13 cellular contexts compared by ENCODE assay signal in the genomic region with DNA sequence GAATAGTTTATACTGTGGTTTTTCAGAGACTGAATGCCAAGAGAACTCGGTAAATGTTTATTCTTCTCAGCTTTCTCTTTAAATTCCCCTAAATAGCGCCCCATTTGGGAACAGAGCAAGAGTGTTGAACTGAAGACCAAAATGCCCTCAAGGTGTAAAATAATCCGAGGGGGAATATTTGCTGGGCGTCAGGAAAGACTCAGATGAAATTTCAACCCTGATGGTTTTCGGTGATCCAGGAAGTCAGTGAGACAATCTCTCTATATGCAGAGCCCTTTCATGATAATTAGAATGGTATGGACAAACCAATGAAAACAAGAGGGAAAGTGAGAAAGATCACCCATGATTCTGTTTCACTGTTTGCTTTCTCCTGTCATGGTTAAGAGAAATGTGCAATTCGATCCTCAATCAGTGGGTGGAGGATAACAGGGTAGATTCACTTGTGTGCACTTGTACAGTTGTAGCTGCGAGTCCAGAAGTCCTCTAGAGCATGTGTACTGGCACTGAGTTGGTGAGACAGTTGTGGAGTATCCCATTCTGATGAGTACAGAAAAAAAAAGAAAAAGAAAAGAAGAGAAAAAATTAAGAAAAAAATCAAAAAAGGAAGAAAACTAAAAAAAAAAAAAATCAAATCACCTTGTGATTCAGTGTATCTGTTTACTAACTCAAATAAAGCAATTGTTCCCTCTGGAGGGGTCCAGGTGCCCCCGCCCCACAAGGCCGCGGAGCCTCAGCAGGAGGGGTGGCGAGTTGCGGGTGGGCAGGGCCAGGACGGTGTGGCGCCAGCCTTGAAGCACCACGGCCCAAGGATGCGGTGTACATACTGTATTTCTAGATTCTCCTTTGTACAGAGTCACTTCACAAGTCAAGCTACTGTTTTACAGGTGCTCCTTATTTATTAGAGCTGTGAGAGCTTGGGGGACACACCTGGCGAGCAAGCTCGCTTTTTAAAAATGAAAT.
DNase-seq lines count a peak whose midpoint lies in the region; ATAC-seq and TF ChIP-seq lines count a peak whose summit lies in the region.
"Had no signal": no experiment of that assay in that cellular context is flagged by ENCODE, and none has a peak within 500 bp of the region (broad histone marks: within the 10 kb centered on the region; RNA-seq: fewer than 3 reads in every experiment).

No MANE protein-coding gene starts in this region.

- no peaks in the 10 kb centered on the region for H3K27me3 ChIP-seq in parathyroid adenoma (ENCODE audit: control insufficient read depth, insufficient read depth, low read length)
- H3K27me3 ChIP-seq: left lung, thyroid gland had no signal

- CTCF ChIA-PET in WTC11 (lab: Charles Lee), result interaction anchor here (0.6 to 1.1 kb wide), 2 partner anchors 49 to 330 kb away, joined by 3 read pairs; no protein-coding TSS in a partner anchor

- H3K4me1 ChIP-seq in parathyroid adenoma, result peaks cover 15% of the 10 kb centered on the region

- peak overlapping the region; percentile 59 for H2AFZ ChIP-seq in parathyroid adenoma

- H3K4me3 Mint-ChIP-seq in WTC11, result no peak overlapping the region

- peak overlapping the region; percentile 90 for H3K27ac Mint-ChIP-seq in WTC11

- ATAC-seq in WTC11, result no peak

- no peak for TF ChIP-seq CTCF in WTC11 (IDR thresholded peaks at IDR 0.05)
- TF ChIP-seq CTCF in parathyroid adenoma (IDR thresholded peaks at IDR 0.05), result peak; percentile 4

- POLR2A ChIA-PET in WTC11 (lab: Charles Lee), result interaction anchor here (0.7 kb wide), 1 partner anchor 550 kb away, joined by 5 read pairs; no protein-coding TSS in a partner anchor

- no peak overlapping the region for H3K4me3 ChIP-seq in parathyroid adenoma (ENCODE audit: low read depth, low read length)
- H3K4me3 ChIP-seq: left lung, thyroid gland had no signal

- no peaks in the 10 kb centered on the region for H3K36me3 ChIP-seq in parathyroid adenoma (ENCODE audit: control insufficient read depth, insufficient read depth, low read length)
- H3K36me3 ChIP-seq: left lung, thyroid gland had no signal

- peaks cover 76% of the 10 kb centered on the region for H3K4me1 Mint-ChIP-seq in WTC11

- H3K9me3 ChIP-seq in parathyroid adenoma (ENCODE audit: control insufficient read depth, low read length), result no peaks in the 10 kb centered on the region
- H3K9me3 ChIP-seq: left lung, thyroid gland had no signal

- peak overlapping the region; percentile 7 for H3K4me2 ChIP-seq in parathyroid adenoma (ENCODE audit: low read length)

- H3K27ac ChIP-seq in parathyroid adenoma, result peak overlapping the region; percentile 63
- H3K27ac ChIP-seq: epithelial cell of prostate, thyroid gland had no signal

- no peaks in the 10 kb centered on the region for H3K79me2 ChIP-seq in parathyroid adenoma

- H3K36me3 Mint-ChIP-seq in WTC11, result no peaks in the 10 kb centered on the region; the same call in 1 of the 2 replicates

- no peak overlapping the region for H3K9ac ChIP-seq in parathyroid adenoma

- no peaks in the 10 kb centered on the region for H3K9me3 Mint-ChIP-seq in WTC11

- DNase-seq in NCI-H510A treated with DMSO at 0.1 percent for 48 hours (lab: John Stamatoyannopoulos, UW) (peak; percentile 64), NCI-H510A (lab: John Stamatoyannopoulos, UW) (no peak), NCI-H2081 (lab: John Stamatoyannopoulos, UW) (peak; percentile 65 to 77), WTC11 (ENCODE audit: low spot score) (no peak), SKM-1 treated with dmso at 0.1 percent for 144 hours (lab: John Stamatoyannopoulos, UW; ENCODE audit: unreplicated experiment) (no peak), globus pallidus (ENCODE audit: low spot score) (no peak), T-helper 1 cell (no peak)
- DNase-seq: activated gamma-delta T cell, H7, left lung, thyroid gland had no signal

- no peaks in the 10 kb centered on the region; the same call in 1 of the 2 replicates for H3K27me3 Mint-ChIP-seq in WTC11 (ENCODE audit: low read depth)

TF ChIP-seq in WTC11, 78 proteins besides CTCF, POLR2A, EP300 and RAD21:
- no peak for TF ChIP-seq ATF1 (CRISPR knock-in tag; IDR thresholded peaks at IDR 0.05)

Comparison
In these comparisons a context has a peak if more than half of its experiments do, and no peak if none do; other contexts are left out.
1. DNase-seq: peak in NCI-H510A treated with DMSO at 0.1 percent for 48 hours (single experiment) and NCI-H2081 (2 of 2); none in NCI-H510A (single experiment), WTC11 (single experiment), SKM-1 treated with dmso at 0.1 percent for 144 hours (single experiment), globus pallidus (single experiment) and T-helper 1 cell (0 of 5).